In genomic region chr2:39881948-39882347, GRCh38 we compare ENCODE assay signal across 20 cellular contexts.
"Had no signal": no experiment of that assay in that cellular context is flagged by ENCODE, and none has a peak within 500 bp of the region (broad histone marks: within the 10 kb centered on the region; RNA-seq: fewer than 3 reads in every experiment).

No MANE protein-coding gene starts in this region.

- H3K36me3 ChIP-seq: neutrophil, right atrium auricular region, sigmoid colon, tibial artery, upper lobe of left lung, uterus had no signal

- H3K4me2 ChIP-seq: hepatocyte had no signal

- H3K4me3 Mint-ChIP-seq: dendritic cell treated with granulocyte-macrophage colony-stimulating factor and Interleukin-4, amounts not matched to agents 40 ng/mL and 50 ng/mL, for 4 days; naive thymus-derived CD4-positive, alpha-beta T cell; nephron progenitor cell had no signal

- H3K79me2 ChIP-seq: hepatocyte had no signal

- H3K4me1 Mint-ChIP-seq: naive thymus-derived CD4-positive, alpha-beta T cell; nephron progenitor cell had no signal

- H3K4me1 ChIP-seq: right atrium auricular region, upper lobe of left lung, uterus had no signal

- H3K4me3 ChIP-seq: hepatocyte, lung, right atrium auricular region, sigmoid colon, tibial artery, upper lobe of left lung, uterus had no signal

- H3K27me3 Mint-ChIP-seq: dendritic cell treated with granulocyte-macrophage colony-stimulating factor and Interleukin-4, amounts not matched to agents 40 ng/mL and 50 ng/mL, for 4 days had no signal

- H3K9me3 ChIP-seq: neutrophil, sigmoid colon, tibial artery, upper lobe of left lung, uterus had no signal

- H3K27ac ChIP-seq: hepatocyte, neutrophil, right atrium auricular region, upper lobe of left lung had no signal

- H2AFZ ChIP-seq: hepatocyte had no signal

- ATAC-seq: left colon; left ventricle myocardium superior; naive thymus-derived CD4-positive, alpha-beta T cell had no signal

- H3K27me3 ChIP-seq: hepatocyte, neutrophil, right atrium auricular region, sigmoid colon, tibial artery, upper lobe of left lung, uterus had no signal

- H3K27ac Mint-ChIP-seq: dendritic cell treated with granulocyte-macrophage colony-stimulating factor and Interleukin-4, amounts not matched to agents 40 ng/mL and 50 ng/mL, for 4 days; naive thymus-derived CD4-positive, alpha-beta T cell; nephron progenitor cell had no signal

- DNase-seq: cerebellar nuclear complex; head of caudate nucleus; left colon; left ventricle myocardium superior; mesendoderm; naive thymus-derived CD4-positive, alpha-beta T cell; nephron progenitor cell; posterior cingulate gyrus; sigmoid colon; small intestine; stimulated activated CD4-positive, alpha-beta T cell treated with anti-CD3 and anti-CD28 coated beads, Interleukin-2, amount 100 ng/mL, for 48 hours; stimulated activated naive CD4-positive, alpha-beta T cell treated with Interleukin-2 at 50 U/mL for 16 hours; tibial artery; upper lobe of left lung; uterus had no signal
